Comparison of ENCODE assay signal across 9 cellular contexts in genomic region chr22:17370036-17370765, GRCh38. TPM values are rescaled to one million over a fixed set of nuclear protein-coding genes. Genes with fewer than 3 reads are reported as not detected.
A peak's percentile ranks its signal among the peaks of the same experiment; 100 is the strongest.
DNase-seq lines count a peak whose midpoint lies in the region; ATAC-seq, FAIRE-seq and TF ChIP-seq lines count a peak whose summit lies in the region.
"Had no signal": no experiment of that assay in that cellular context is flagged by ENCODE, and none has a peak within 500 bp of the region (broad histone marks: within the 10 kb centered on the region; RNA-seq: fewer than 3 reads in every experiment).

No MANE protein-coding gene starts in this region.

- H3K4me1 Mint-ChIP-seq in T-helper 2 cell treated with Interferon-gamma antibody and Interleukin-4, amounts not matched to agents 5 μg/mL and 100 μg/mL, for 36 hours (ENCODE audit: low read depth): peaks cover 14% of the 10 kb centered on the region

- RAD21 ChIA-PET in GM12878 (lab: Charles Lee; ENCODE audit: unreplicated experiment): no interaction called here

- H3K27me3 ChIP-seq in GM12878 (replicated peaks in 1 of 2; ENCODE audit: control insufficient read depth in 2 of 2, insufficient read depth in 2 of 2, low read length in 1 of 2): peaks cover 6 to 22% of the 10 kb centered on the region in 2 experiments
- peaks cover 7 to 88% of the 10 kb centered on the region in 2 donors for H3K27me3 ChIP-seq in left lung
- H3K27me3 ChIP-seq in suprapubic skin: peaks cover 88% of the 10 kb centered on the region

- no peak for TF ChIP-seq EP300 in GM12878 (IDR thresholded peaks at IDR 0.05; ENCODE audit: borderline replicate concordance in 1 of 2, control insufficient read depth in 1 of 2, low read depth in 2 of 2, low read length in 2 of 2)
- no peak for TF ChIP-seq EP300 in suprapubic skin (IDR thresholded peaks at IDR 0.05)

- H3K79me2 ChIP-seq in GM12878 (ENCODE audit: control insufficient read depth, insufficient read depth, low read length): no peaks in the 10 kb centered on the region

- H3K9me3 Mint-ChIP-seq in T-helper 2 cell treated with Interferon-gamma antibody and Interleukin-4, amounts not matched to agents 5 μg/mL and 100 μg/mL, for 36 hours: no peaks in the 10 kb centered on the region

- POLR2A ChIA-PET in GM12878 (lab: Charles Lee): no interaction called here

- peak; percentile 54 for DNase-seq in NCI-H2227 (lab: John Stamatoyannopoulos, UW; ENCODE audit: unreplicated experiment)
- no peak for DNase-seq in NCI-H2227 treated with DMSO at 0.1 percent for 48 hours (lab: John Stamatoyannopoulos, UW)
- no peak for DNase-seq in GM12878 (ENCODE audit: low read depth, low spot score)
- DNase-seq in left lung: peak in 1 of 2 donors; percentile 83
- DNase-seq in suprapubic skin (ENCODE audit: low spot score in 2 of 2): peak in 1 of 2 donors; percentile 57
- no peak for DNase-seq in T-helper 2 cell treated with Interferon-gamma antibody and Interleukin-4, amounts not matched to agents 5 μg/mL and 100 μg/mL, for 36 hours (ENCODE audit: low spot score)
- DNase-seq in RKO (ENCODE audit: low spot score): no peak
- no peak for DNase-seq in effector CD8-positive, alpha-beta T cell (lab: John Stamatoyannopoulos, UW)

- no TSS peak for BruUV-seq in GM12878 (replicated peaks; lab: Mats Ljungman, UMichigan)

- ATAC-seq in GM12878 (no peak), left lung (peak; percentile 14)

- H3K27ac Mint-ChIP-seq in T-helper 2 cell treated with Interferon-gamma antibody and Interleukin-4, amounts not matched to agents 5 μg/mL and 100 μg/mL, for 36 hours: no peak overlapping the region

- peaks cover 58% of the 10 kb centered on the region for H3K27me3 Mint-ChIP-seq in T-helper 2 cell treated with Interferon-gamma antibody and Interleukin-4, amounts not matched to agents 5 μg/mL and 100 μg/mL, for 36 hours (ENCODE audit: low read depth)

- TF ChIP-seq RAD21 in GM12878 (IDR thresholded peaks at IDR 0.05; ENCODE audit: insufficient read depth, low read depth, low read length): no peak

- H3K9me3 ChIP-seq in GM12878 (replicated peaks; ENCODE audit: control insufficient read depth, insufficient read depth, low read length) (no peaks in the 10 kb centered on the region), left lung (no peaks in the 10 kb centered on the region), suprapubic skin (no peaks in the 10 kb centered on the region)

- H3K4me3 Mint-ChIP-seq in T-helper 2 cell treated with Interferon-gamma antibody and Interleukin-4, amounts not matched to agents 5 μg/mL and 100 μg/mL, for 36 hours: no peak overlapping the region

- H2AFZ ChIP-seq in GM12878 (ENCODE audit: control insufficient read depth, low read depth, low read length): no peak overlapping the region

- CTCF ChIA-PET in GM12878 (lab: Yijun Ruan, JAX): no interaction called here

- in situ Hi-C loops in GM12878 (cut with MboI): no loop called here

- H3K36me3 ChIP-seq in GM12878 (ENCODE audit: control insufficient read depth in 2 of 2, insufficient read depth in 2 of 2, low read length in 1 of 2) (no peaks in the 10 kb centered on the region), left lung (no peaks in the 10 kb centered on the region), suprapubic skin (no peaks in the 10 kb centered on the region)

- no peaks in the 10 kb centered on the region for H4K20me1 ChIP-seq in GM12878 (ENCODE audit: control insufficient read depth, insufficient read depth)

- H3K9ac ChIP-seq in GM12878 (ENCODE audit: control insufficient read depth, insufficient read depth, low read length): no peak overlapping the region

- H3K4me1 ChIP-seq in GM12878 (ENCODE audit: control insufficient read depth, insufficient read depth, low read length) (no peaks in the 10 kb centered on the region), left lung (peaks cover 10 to 26% of the 10 kb centered on the region in 2 donors), suprapubic skin (peaks cover 28% of the 10 kb centered on the region)

- peak overlapping the region; percentile 53 for H3K4me3 ChIP-seq in GM12878
- H3K4me3 ChIP-seq in left lung: peak overlapping the region; percentile 60 to 67
- H3K4me3 ChIP-seq in suprapubic skin: peak overlapping the region; percentile 64

- intact Hi-C loops in GM12878 (cut with micrococcal nuclease; ENCODE audit: unreplicated experiment): no loop called here
- intact Hi-C loops in left lung (cut with DNase I): no loop called here

- no peak for TF ChIP-seq CTCF in GM12878 (IDR thresholded peaks at IDR 0.05 in 2 of 3, conservative IDR thresholded peaks at IDR 0.05 in 1 of 3; ENCODE audit: control insufficient read depth in 2 of 3, extremely low read depth in 1 of 3, insufficient read depth in 1 of 3, low read depth in 3 of 3, low read length in 3 of 3)
- no peak for TF ChIP-seq CTCF in left lung (IDR thresholded peaks at IDR 0.05)
- TF ChIP-seq CTCF in suprapubic skin (IDR thresholded peaks at IDR 0.05): no peak

- H3K4me2 ChIP-seq in GM12878 (ENCODE audit: control insufficient read depth, insufficient read depth): peak overlapping the region; percentile 59; the same call in 1 of the 2 replicates

- SMC1A ChIA-PET in GM12878 (lab: Charles Lee; ENCODE audit: uncharacterized antibody, unreplicated experiment): no interaction called here

- no peaks in the 10 kb centered on the region for H3K36me3 Mint-ChIP-seq in T-helper 2 cell treated with Interferon-gamma antibody and Interleukin-4, amounts not matched to agents 5 μg/mL and 100 μg/mL, for 36 hours (ENCODE audit: low read depth)

- H3K27ac ChIP-seq in GM12878 (ENCODE audit: control insufficient read depth, insufficient read depth): no peak overlapping the region
- H3K27ac ChIP-seq in left lung: peak overlapping the region; percentile 63 to 89
- no peak overlapping the region for H3K27ac ChIP-seq in suprapubic skin

- no peak for FAIRE-seq in GM12878 (lab: Jason Lieb, UNC)

- WGBS in GM12878 (ENCODE audit: insufficient coverage, insufficient replicate concordance, low lambda C conversion rate, missing lambda C conversion rate): 14% methylated on average over 27 of the region's 87 CpGs
- WGBS in suprapubic skin: 3% methylated on average over 17 of the region's 87 CpGs

- TF ChIP-seq POLR2A in GM12878 (IDR thresholded peaks at IDR 0.05; ENCODE audit: low read depth, low read length) (no peak), suprapubic skin (IDR thresholded peaks at IDR 0.05) (no peak)

TF ChIP-seq in GM12878, 131 proteins besides CTCF, POLR2A, EP300 and RAD21:
- TF ChIP-seq EZH2 (IDR thresholded peaks at IDR 0.05; ENCODE audit: borderline replicate concordance, control insufficient read depth, low read depth, low read length) (no peak), SUZ12 (IDR thresholded peaks at IDR 0.05; ENCODE audit: unreplicated experiment) (peak; percentile 31)

RNA-seq across cellular contexts. Expression of gene CECR2, which starts 0.9 kb away (rescaled TPM):
- total RNA-seq in GM12878 (2013; cell fraction: nucleolus; rRNA removed): 0.06 and 0.15 TPM in 2 replicates
- not detected in 2 replicates for total RNA-seq in GM12878 (2014; rRNA removed)
- total RNA-seq in GM12878 (2014; rRNA removed; fragmentation: Illumina TruSeq; extraction: Trizol): not detected in 2 replicates
- 0.08 and 0.13 TPM in 2 replicates for total RNA-seq in GM12878 (2021)
- not detected for polyA plus RNA-seq in GM12878 (2011; ENCODE audit: low read depth)
- 0.01 TPM in 2 replicates for polyA plus RNA-seq in GM12878 (2011; rRNA removed)
- 0.01 TPM in 1 of 2 replicates, not detected in the other for polyA plus RNA-seq in GM12878 (2011; cell fraction: cytosol; rRNA removed)
- not detected in 2 replicates for polyA plus RNA-seq in GM12878 (2011; cell fraction: nucleus; rRNA removed)
- polyA plus RNA-seq in GM12878 (2012): 0.04 and 0.08 TPM in 2 replicates
- polyA plus RNA-seq in GM12878 (2014; fragmentation: Illumina TruSeq; extraction: Trizol): not detected in 2 replicates
- not detected for polyA plus RNA-seq in GM12878 (2014; fragmentation: Nextera tagmentation; extraction: Ambion mirVana)
- not detected in 2 replicates for polyA plus RNA-seq in GM12878 (2014; rRNA removed)
- under 1 TPM in 1 of 2 experiments, not detected in 1; 0.01 TPM for polyA plus RNA-seq in GM12878 (2016; fragmentation: Nextera tagmentation; extraction: Ambion mirVana)
- polyA minus RNA-seq in GM12878 (2011; rRNA and poly(A)+ RNA removed): under 0.01 TPM in 1 of 2 replicates, not detected in the other
- polyA minus RNA-seq in GM12878 (2011; cell fraction: cytosol; rRNA and poly(A)+ RNA removed): not detected in 2 replicates
- polyA minus RNA-seq in GM12878 (2011; cell fraction: nucleus; rRNA and poly(A)+ RNA removed): under 0.01 TPM in 1 of 2 replicates, not detected in the other
- 1 to 10 TPM; 8.0 to 9.9 TPM for total RNA-seq in left lung
- total RNA-seq in suprapubic skin: 1 to 10 TPM; 2.5 to 3.9 (median 3.7) TPM
- total RNA-seq: HT-29 had no signal

Comparison
In these comparisons a context has a peak if more than half of its experiments do, and no peak if none do; other contexts are left out.
1. H3K27ac ChIP-seq: peak in left lung (2 of 2); none in GM12878 (single experiment) and suprapubic skin (single experiment).
2. Peak in every context shown above with its lines, with median percentiles within 50 percentile points of each other: H3K4me3 ChIP-seq.